ENCODE assay signal across 8 cellular contexts in genomic region chr10:22026287-22026686, GRCh38.
"Had no signal": no experiment of that assay in that cellular context is flagged by ENCODE, and none has a peak within 500 bp of the region (broad histone marks: within the 10 kb centered on the region; RNA-seq: fewer than 3 reads in every experiment).

No MANE protein-coding gene starts in this region.

- FAIRE-seq: G401.6, GM12878, GM12891, GM12892, GM18507, GM19239 had no signal

- ATAC-seq: GM12878 had no signal

- DNase-seq: GDM1, GF-D8 had no signal

- H3K4me3 ChIP-seq: GM12878 had no signal
